ENCODE assay signal across 21 cellular contexts in the genomic region with DNA sequence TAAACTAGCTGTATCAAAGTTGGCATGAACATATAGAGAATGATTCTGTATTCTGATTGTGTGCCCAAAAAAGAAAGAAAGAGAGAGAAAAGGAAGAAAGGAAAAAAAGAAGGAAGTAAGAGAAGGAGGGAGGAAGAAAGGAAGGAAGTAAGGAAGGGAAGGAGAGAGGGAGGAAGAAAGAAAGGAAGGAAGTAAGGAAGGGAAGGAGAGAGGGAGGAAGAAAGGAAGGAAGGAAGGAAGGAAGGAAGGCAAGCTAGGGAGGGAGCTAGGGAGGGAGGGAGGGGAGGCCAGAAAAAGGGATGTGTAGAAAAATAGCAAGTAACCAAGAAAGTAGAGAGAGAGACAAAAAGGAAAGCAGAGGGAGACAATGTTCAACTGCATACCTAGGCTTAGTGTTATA.
A peak's percentile ranks its signal among the peaks of the same experiment; 100 is the strongest.
DNase-seq lines count a peak whose midpoint lies in the region; ATAC-seq and TF ChIP-seq lines count a peak whose summit lies in the region.
"Had no signal": no experiment of that assay in that cellular context is flagged by ENCODE, and none has a peak within 500 bp of the region (broad histone marks: within the 10 kb centered on the region; RNA-seq: fewer than 3 reads in every experiment).

No MANE protein-coding gene starts in this region.

- no peaks in the 10 kb centered on the region for H3K36me3 ChIP-seq in HEK293 (ENCODE audit: control insufficient read depth in 2 of 2, insufficient read depth in 1 of 2, low read length in 2 of 2)
- H3K36me3 ChIP-seq in neutrophil, result no peaks in the 10 kb centered on the region
- H3K36me3 ChIP-seq: esophagus muscularis mucosa had no signal

- CTCF ChIA-PET in HEK293 (lab: Yijun Ruan, JAX), result interaction anchor here (0.5 to 5.0 kb wide), 12 partner anchors 8 to 325 kb away, joined by 3 to 87 read pairs (median 22); no protein-coding TSS in a partner anchor

- H3K27ac ChIP-seq in HEK293 (ENCODE audit: extremely low read depth, low read depth, low read length) (no peak overlapping the region), neutrophil (peak overlapping the region; percentile 94)
- H3K27ac ChIP-seq: esophagus muscularis mucosa had no signal

- peaks cover 38% of the 10 kb centered on the region for H3K4me1 Mint-ChIP-seq in activated CD4-positive, alpha-beta T cell treated with anti-CD3 and anti-CD28 coated beads, Interleukin-2, amount 10 ng/mL, durations not matched to agents 24 days and 14 days
- peaks cover 63% of the 10 kb centered on the region for H3K4me1 Mint-ChIP-seq in activated naive CD8-positive, alpha-beta T cell treated with anti-CD3 and anti-CD28 coated beads, Interleukin-2, amount 50 U/mL, for 24 hours

- H3K27me3 ChIP-seq in neutrophil, result no peaks in the 10 kb centered on the region
- H3K27me3 ChIP-seq: esophagus muscularis mucosa had no signal

- no peaks in the 10 kb centered on the region for H3K36me3 Mint-ChIP-seq in activated CD4-positive, alpha-beta T cell treated with anti-CD3 and anti-CD28 coated beads, Interleukin-2, amount 10 ng/mL, durations not matched to agents 24 days and 14 days (ENCODE audit: low read depth)
- H3K36me3 Mint-ChIP-seq in activated naive CD8-positive, alpha-beta T cell treated with anti-CD3 and anti-CD28 coated beads, Interleukin-2, amount 50 U/mL, for 24 hours (ENCODE audit: low read depth), result no peaks in the 10 kb centered on the region
- H3K36me3 Mint-ChIP-seq: stimulated activated memory B cell treated with anti-CD40 and anti-IgM and Interleukin-4, amounts not matched to agents 10 μg/mL and 1 μg/mL and 100 μg/mL, for 72 hours had no signal

- H3K4me3 ChIP-seq in HEK293 (ENCODE audit: low read depth, low read length) (no peak overlapping the region), neutrophil (ENCODE audit: low read depth in 1 of 2, low read length in 1 of 2) (no peak overlapping the region)
- H3K4me3 ChIP-seq: esophagus muscularis mucosa had no signal

- H3K4me3 Mint-ChIP-seq in activated CD4-positive, alpha-beta T cell treated with anti-CD3 and anti-CD28 coated beads, Interleukin-2, amount 10 ng/mL, durations not matched to agents 24 days and 14 days, result no peak overlapping the region
- peak overlapping the region; percentile 81 for H3K4me3 Mint-ChIP-seq in activated naive CD8-positive, alpha-beta T cell treated with anti-CD3 and anti-CD28 coated beads, Interleukin-2, amount 50 U/mL, for 24 hours
- H3K4me3 Mint-ChIP-seq: stimulated activated memory B cell treated with anti-CD40 and anti-IgM and Interleukin-4, amounts not matched to agents 10 μg/mL and 1 μg/mL and 100 μg/mL, for 72 hours had no signal

- intact Hi-C loops in activated CD4-positive, alpha-beta T cell treated with anti-CD3 and anti-CD28 coated beads, Interleukin-2, amount 10 ng/mL, durations not matched to agents 24 days and 14 days (cut with micrococcal nuclease), result no loop called here
- intact Hi-C loops in cardiac septum (cut with DNase I), result no loop called here

- H3K9me3 Mint-ChIP-seq in activated CD4-positive, alpha-beta T cell treated with anti-CD3 and anti-CD28 coated beads, Interleukin-2, amount 10 ng/mL, durations not matched to agents 24 days and 14 days, result no peaks in the 10 kb centered on the region
- H3K9me3 Mint-ChIP-seq in activated naive CD8-positive, alpha-beta T cell treated with anti-CD3 and anti-CD28 coated beads, Interleukin-2, amount 50 U/mL, for 24 hours, result no peaks in the 10 kb centered on the region
- H3K9me3 Mint-ChIP-seq: stimulated activated memory B cell treated with anti-CD40 and anti-IgM and Interleukin-4, amounts not matched to agents 10 μg/mL and 1 μg/mL and 100 μg/mL, for 72 hours had no signal

- no peaks in the 10 kb centered on the region for H3K27me3 Mint-ChIP-seq in activated CD4-positive, alpha-beta T cell treated with anti-CD3 and anti-CD28 coated beads, Interleukin-2, amount 10 ng/mL, durations not matched to agents 24 days and 14 days
- H3K27me3 Mint-ChIP-seq in activated naive CD8-positive, alpha-beta T cell treated with anti-CD3 and anti-CD28 coated beads, Interleukin-2, amount 50 U/mL, for 24 hours, result no peaks in the 10 kb centered on the region
- H3K27me3 Mint-ChIP-seq: stimulated activated memory B cell treated with anti-CD40 and anti-IgM and Interleukin-4, amounts not matched to agents 10 μg/mL and 1 μg/mL and 100 μg/mL, for 72 hours had no signal

- POLR2A ChIA-PET in HEK293 (lab: Yijun Ruan, JAX), result interaction anchor here (0.6 kb wide), 1 partner anchor 143 kb away, joined by 3 read pairs; no protein-coding TSS in a partner anchor

- peak overlapping the region; percentile 8 for H3K27ac Mint-ChIP-seq in activated CD4-positive, alpha-beta T cell treated with anti-CD3 and anti-CD28 coated beads, Interleukin-2, amount 10 ng/mL, durations not matched to agents 24 days and 14 days
- H3K27ac Mint-ChIP-seq in activated naive CD8-positive, alpha-beta T cell treated with anti-CD3 and anti-CD28 coated beads, Interleukin-2, amount 50 U/mL, for 24 hours, result no peak overlapping the region

- H3K9me3 ChIP-seq in HEK293 (ENCODE audit: control insufficient read depth, insufficient read depth, low read depth, low read length) (no peaks in the 10 kb centered on the region), neutrophil (no peaks in the 10 kb centered on the region)
- H3K9me3 ChIP-seq: esophagus muscularis mucosa had no signal

- no peak for ATAC-seq in activated naive CD8-positive, alpha-beta T cell treated with anti-CD3 and anti-CD28 coated beads, Interleukin-2, amount 50 U/mL, for 24 hours
- ATAC-seq in GM18517 (IDR thresholded peaks at IDR 0.05; ENCODE audit: unreplicated experiment), result no peak
- ATAC-seq: Right ventricle myocardium inferior had no signal

- TF ChIP-seq CTCF in HEK293 (tag by site-specific recombination; IDR thresholded peaks at IDR 0.05) (no peak), neutrophil (IDR thresholded peaks at IDR 0.05) (no peak)

- no peak for DNase-seq in activated CD4-positive, alpha-beta T cell treated with anti-CD3 and anti-CD28 coated beads, Interleukin-2, amount 10 ng/mL, durations not matched to agents 24 days and 14 days
- no peak for DNase-seq in activated CD4-positive, alpha-beta T cell treated with anti-CD3 and anti-CD28 coated beads, Interleukin-2, amount 50 U/mL, for 1 hour
- no peak for DNase-seq in activated naive CD8-positive, alpha-beta T cell treated with anti-CD3 and anti-CD28 coated beads, Interleukin-2, amount 50 U/mL, for 24 hours
- no peak for DNase-seq in SIG-M5 (lab: John Stamatoyannopoulos, UW)
- DNase-seq in cardiac septum (ENCODE audit: low spot score), result no peak
- DNase-seq: activated naive CD4-positive, alpha-beta T cell treated with anti-CD3 and anti-CD28 coated beads, Interleukin-2, amount 50 U/mL, for 16 hours; Calu3; effector CD8-positive, alpha-beta T cell; GOT3; hippocampal formation; NCI-H1105 treated with DMSO at 0.1 percent for 48 hours; NCI-H2081 treated with DMSO at 0.1 percent for 48 hours; NCI-H446; OCI-M1; stimulated activated CD4-positive, alpha-beta T cell treated with anti-CD3 and anti-CD28 coated beads, Interleukin-1b, Interleukin-23, amount 100 ng/mL, for 48 hours had no signal

- H3K4me1 ChIP-seq in HEK293 (ENCODE audit: control insufficient read depth, insufficient read depth, low read length) (no peaks in the 10 kb centered on the region), neutrophil (ENCODE audit: control insufficient read depth in 1 of 2, insufficient read depth in 1 of 2, low read depth in 1 of 2, low read length in 1 of 2) (peaks cover 32 to 34% of the 10 kb centered on the region in 2 experiments)

TF ChIP-seq in HEK293, 187 proteins besides CTCF, POLR2A, EP300 and RAD21:
- peak; percentile 54; the same call in 1 of the 2 replicates for TF ChIP-seq ZNF366 (tag by site-specific recombination; conservative IDR thresholded peaks at IDR 0.05)
- TF ChIP-seq ZNF768 (tag by site-specific recombination; IDR thresholded peaks at IDR 0.05), result no peak
